1 cellular context compared by ENCODE assay signal in genomic region chr9:95626885-95627558, GRCh38.
A peak's percentile ranks its signal among the peaks of the same experiment; 100 is the strongest.
TF ChIP-seq lines count a peak whose summit lies in the region.

No MANE protein-coding gene starts in this region.

TF ChIP-seq in K562, 482 proteins besides CTCF, POLR2A, EP300 and RAD21 (continued from another document):
- TF ChIP-seq L3MBTL2 (IDR thresholded peaks at IDR 0.05) = peak; percentile 88
- no peak for TF ChIP-seq GTF2A2 (tag; IDR thresholded peaks at IDR 0.05)
- TF ChIP-seq, protein P1, sequence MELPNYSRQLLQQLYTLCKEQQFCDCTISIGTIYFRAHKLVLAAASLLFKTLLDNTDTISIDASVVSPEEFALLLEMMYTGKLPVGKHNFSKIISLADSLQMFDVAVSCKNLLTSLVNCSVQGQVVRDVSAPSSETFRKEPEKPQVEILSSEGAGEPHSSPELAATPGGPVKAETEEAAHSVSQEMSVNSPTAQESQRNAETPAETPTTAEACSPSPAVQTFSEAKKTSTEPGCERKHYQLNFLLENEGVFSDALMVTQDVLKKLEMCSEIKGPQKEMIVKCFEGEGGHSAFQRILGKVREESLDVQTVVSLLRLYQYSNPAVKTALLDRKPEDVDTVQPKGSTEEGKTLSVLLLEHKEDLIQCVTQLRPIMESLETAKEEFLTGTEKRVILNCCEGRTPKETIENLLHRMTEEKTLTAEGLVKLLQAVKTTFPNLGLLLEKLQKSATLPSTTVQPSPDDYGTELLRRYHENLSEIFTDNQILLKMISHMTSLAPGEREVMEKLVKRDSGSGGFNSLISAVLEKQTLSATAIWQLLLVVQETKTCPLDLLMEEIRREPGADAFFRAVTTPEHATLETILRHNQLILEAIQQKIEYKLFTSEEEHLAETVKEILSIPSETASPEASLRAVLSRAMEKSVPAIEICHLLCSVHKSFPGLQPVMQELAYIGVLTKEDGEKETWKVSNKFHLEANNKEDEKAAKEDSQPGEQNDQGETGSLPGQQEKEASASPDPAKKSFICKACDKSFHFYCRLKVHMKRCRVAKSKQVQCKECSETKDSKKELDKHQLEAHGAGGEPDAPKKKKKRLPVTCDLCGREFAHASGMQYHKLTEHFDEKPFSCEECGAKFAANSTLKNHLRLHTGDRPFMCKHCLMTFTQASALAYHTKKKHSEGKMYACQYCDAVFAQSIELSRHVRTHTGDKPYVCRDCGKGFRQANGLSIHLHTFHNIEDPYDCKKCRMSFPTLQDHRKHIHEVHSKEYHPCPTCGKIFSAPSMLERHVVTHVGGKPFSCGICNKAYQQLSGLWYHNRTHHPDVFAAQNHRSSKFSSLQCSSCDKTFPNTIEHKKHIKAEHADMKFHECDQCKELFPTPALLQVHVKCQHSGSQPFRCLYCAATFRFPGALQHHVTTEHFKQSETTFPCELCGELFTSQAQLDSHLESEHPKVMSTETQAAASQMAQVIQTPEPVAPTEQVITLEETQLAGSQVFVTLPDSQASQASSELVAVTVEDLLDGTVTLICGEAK (IDR thresholded peaks at IDR 0.05) = no peak
- TF ChIP-seq, protein P1 (CRISPR knock-in tag; IDR thresholded peaks at IDR 0.05) = no peak
